ENCODE assay signal across 10 cellular contexts in the genomic region with DNA sequence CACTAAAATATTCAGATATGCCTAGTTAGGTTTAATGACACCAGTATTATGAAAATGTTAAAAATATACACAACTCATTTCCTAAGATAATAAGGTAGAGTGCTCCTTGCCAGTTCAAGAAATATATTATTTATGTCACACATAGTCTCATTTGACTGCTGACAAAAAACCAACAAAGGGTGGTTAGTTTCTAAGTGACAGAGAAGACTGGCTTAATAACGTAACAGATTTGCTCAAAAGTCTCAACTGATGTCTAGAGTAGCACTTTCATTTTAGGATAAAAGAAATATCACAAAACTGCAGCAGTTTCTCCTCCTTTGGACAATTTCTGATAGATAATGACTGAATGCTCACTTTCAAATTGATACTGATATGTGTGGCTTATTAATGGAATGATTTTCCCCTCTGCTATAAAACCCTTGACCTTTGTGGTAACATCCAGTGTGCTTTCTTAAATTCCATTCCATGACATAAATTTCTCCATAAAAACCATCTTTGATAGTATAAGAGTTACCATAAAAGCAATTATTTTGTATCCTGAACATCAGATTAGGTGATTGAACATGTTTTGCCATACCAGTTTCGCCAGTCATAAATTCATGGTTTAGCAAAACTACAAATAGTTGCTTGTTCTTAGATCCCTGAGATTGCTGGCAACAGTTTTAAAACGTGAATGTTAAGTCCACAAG.
DNase-seq lines count a peak whose midpoint lies in the region; ATAC-seq and TF ChIP-seq lines count a peak whose summit lies in the region.
"Had no signal": no experiment of that assay in that cellular context is flagged by ENCODE, and none has a peak within 500 bp of the region (broad histone marks: within the 10 kb centered on the region; RNA-seq: fewer than 3 reads in every experiment).

No MANE protein-coding gene starts in this region.

- no CpG with 5 or more reads among the region's 3 CpGs for WGBS in neuronal stem cell (ENCODE audit: extremely low coverage in 2 of 2, insufficient read length in 2 of 2, insufficient replicate concordance in 1 of 2), 2 donors

- H3K14ac ChIP-seq in neuronal stem cell (ENCODE audit: low read length): no peak overlapping the region

- peaks cover 42% of the 10 kb centered on the region for H3K79me2 ChIP-seq in fibroblast of lung (ENCODE audit: control insufficient read depth, insufficient read depth, low read length)

- no peaks in the 10 kb centered on the region for H3K36me3 ChIP-seq in KOPT-K1 (ENCODE audit: insufficient read depth, low read length)
- H3K36me3 ChIP-seq in fibroblast of lung (ENCODE audit: control insufficient read depth, insufficient read depth, low read length): no peaks in the 10 kb centered on the region
- H3K36me3 ChIP-seq in neuronal stem cell (replicated peaks in 1 of 2; ENCODE audit: control insufficient read depth in 2 of 2, insufficient read depth in 2 of 2, low read length in 2 of 2): peaks cover 0 to 5% of the 10 kb centered on the region in 2 donors
- H3K36me3 ChIP-seq in A673 (ENCODE audit: insufficient read depth, low read length, poor library complexity, severe bottlenecking): no peaks in the 10 kb centered on the region

- CTCF ChIA-PET in A673 (lab: Charles Lee): no interaction called here

- H3K18ac ChIP-seq in neuronal stem cell (ENCODE audit: low read length): no peak overlapping the region

- H3K4me3 ChIP-seq in fibroblast of lung (replicated peaks in 1 of 4; ENCODE audit: control extremely low read depth in 1 of 4, insufficient read depth in 1 of 4, low read depth in 3 of 4, low read length in 4 of 4) (no peak overlapping the region), neuronal stem cell (ENCODE audit: low read length in 2 of 2) (no peak overlapping the region), A673 (ENCODE audit: low read depth, low read length, poor library complexity, severe bottlenecking) (no peak overlapping the region)

- H4K8ac ChIP-seq in neuronal stem cell (ENCODE audit: low read depth, low read length): no peak overlapping the region

- no peak overlapping the region for H3K23ac ChIP-seq in neuronal stem cell (ENCODE audit: low read depth, low read length, poor library complexity)

- BruUV-seq in A673 (replicated peaks; lab: Mats Ljungman, UMichigan): no TSS peak

- no peak overlapping the region for H2AK5ac ChIP-seq in neuronal stem cell (ENCODE audit: low read depth, low read length)

- H2BK15ac ChIP-seq in neuronal stem cell (ENCODE audit: low read length): no peak overlapping the region

- H3K4me2 ChIP-seq in fibroblast of lung (ENCODE audit: extremely low read depth, insufficient read depth, low read length): peak overlapping the region; percentile 11
- no peak overlapping the region for H3K4me2 ChIP-seq in neuronal stem cell (ENCODE audit: insufficient read depth, low read length, poor library complexity, severe bottlenecking)

- DNase-seq in ELR (ENCODE audit: low read depth): peak; percentile 38
- DNase-seq in fibroblast of lung (ENCODE audit: low read depth in 2 of 2): peak in 1 of 2 donors; percentile 53
- DNase-seq in neuronal stem cell (ENCODE audit: low spot score): no peak
- DNase-seq in A673 (ENCODE audit: low spot score): no peak
- DNase-seq in pons (ENCODE audit: low spot score): no peak
- no peak for DNase-seq in NCI-H774 (lab: John Stamatoyannopoulos, UW)
- DNase-seq: DMS53 had no signal

- no peak overlapping the region for H2BK12ac ChIP-seq in neuronal stem cell (ENCODE audit: low read length)

- no peaks in the 10 kb centered on the region for H3K9me3 ChIP-seq in KOPT-K1 (ENCODE audit: insufficient read depth, low read length, poor library complexity, severe bottlenecking)
- no peaks in the 10 kb centered on the region for H3K9me3 ChIP-seq in fibroblast of lung (ENCODE audit: control insufficient read depth, insufficient read depth, low read depth, low read length)
- no peaks in the 10 kb centered on the region for H3K9me3 ChIP-seq in neuronal stem cell (replicated peaks in 1 of 2; ENCODE audit: control insufficient read depth in 2 of 2, insufficient read depth in 1 of 2, low read depth in 1 of 2, low read length in 2 of 2)
- no peaks in the 10 kb centered on the region for H3K9me3 ChIP-seq in A673 (ENCODE audit: low read depth, low read length, poor library complexity, severe bottlenecking)

- H4K91ac ChIP-seq in neuronal stem cell (ENCODE audit: low read depth, low read length, poor library complexity): no peak overlapping the region

- no peak overlapping the region for H3K4ac ChIP-seq in neuronal stem cell (ENCODE audit: low read length)

- no peak overlapping the region for H2BK5ac ChIP-seq in neuronal stem cell (ENCODE audit: low read length)

- H3K79me1 ChIP-seq in neuronal stem cell (ENCODE audit: low read depth, low read length): peaks cover 2% of the 10 kb centered on the region

- H3K9ac ChIP-seq in fibroblast of lung (ENCODE audit: insufficient read depth, low read length): no peak overlapping the region
- H3K9ac ChIP-seq in neuronal stem cell (ENCODE audit: low read depth, low read length, poor library complexity): no peak overlapping the region

- peak overlapping the region; percentile 48 for H3K27ac ChIP-seq in KOPT-K1 (ENCODE audit: low read depth, low read length, poor library complexity, severe bottlenecking)
- no peak overlapping the region for H3K27ac ChIP-seq in fibroblast of lung (ENCODE audit: insufficient read depth, low read length)
- H3K27ac ChIP-seq in neuronal stem cell (replicated peaks; ENCODE audit: low read length): no peak overlapping the region
- no peak overlapping the region for H3K27ac ChIP-seq in A673 (ENCODE audit: low read depth, low read length, poor library complexity, severe bottlenecking)
- H3K27ac ChIP-seq: RWPE1 had no signal

- no peaks in the 10 kb centered on the region for H3K4me1 ChIP-seq in fibroblast of lung (ENCODE audit: control insufficient read depth, extremely low read depth, insufficient read depth, low read length)
- no peaks in the 10 kb centered on the region for H3K4me1 ChIP-seq in neuronal stem cell (ENCODE audit: control insufficient read depth in 2 of 2, insufficient read depth in 1 of 2, low read depth in 1 of 2, low read length in 2 of 2)
- H3K4me1 ChIP-seq in A673 (ENCODE audit: insufficient read depth, low read length, poor library complexity, severe bottlenecking): peaks cover 35% of the 10 kb centered on the region

- no peaks in the 10 kb centered on the region for H3K27me3 ChIP-seq in fibroblast of lung (ENCODE audit: control insufficient read depth, insufficient read depth, low read length)
- H3K27me3 ChIP-seq in neuronal stem cell (ENCODE audit: control insufficient read depth in 3 of 3, insufficient read depth in 3 of 3, low read depth in 1 of 3, low read length in 3 of 3): no peaks in the 10 kb centered on the region
- H3K27me3 ChIP-seq in A673 (replicated peaks; ENCODE audit: insufficient read depth, low read depth, low read length, poor library complexity): no peaks in the 10 kb centered on the region

- no peak overlapping the region for H2AFZ ChIP-seq in fibroblast of lung (ENCODE audit: low read length)
- H2AFZ ChIP-seq in neuronal stem cell (ENCODE audit: low read length): no peak overlapping the region

- POLR2A ChIA-PET in A673 (lab: Charles Lee; ENCODE audit: low non-redundant PET): interaction anchor here (0.6 kb wide), 1 partner anchor 54 kb away, joined by 7 read pairs; no protein-coding TSS in a partner anchor

- no peak overlapping the region for H2BK120ac ChIP-seq in neuronal stem cell (ENCODE audit: low read depth, low read length)

- ATAC-seq in GM21529 (IDR thresholded peaks at IDR 0.05; ENCODE audit: unreplicated experiment): peak; percentile 55

- intact Hi-C loops in A673 (cut with micrococcal nuclease; ENCODE audit: unreplicated experiment): no loop called here

- H4K20me1 ChIP-seq in fibroblast of lung (ENCODE audit: control insufficient read depth, extremely low read depth, insufficient read depth, low read length): no peaks in the 10 kb centered on the region

- TF ChIP-seq CTCF in fibroblast of lung (conservative IDR thresholded peaks at IDR 0.05 in 1 of 2, IDR thresholded peaks at IDR 0.05 in 1 of 2; ENCODE audit: low read depth in 1 of 2, low read length in 2 of 2) (no peak), A673 (conservative IDR thresholded peaks at IDR 0.05; ENCODE audit: low read depth, low read length) (no peak)
